Comparison of ENCODE assay signal across 29 cellular contexts in the genomic region with DNA sequence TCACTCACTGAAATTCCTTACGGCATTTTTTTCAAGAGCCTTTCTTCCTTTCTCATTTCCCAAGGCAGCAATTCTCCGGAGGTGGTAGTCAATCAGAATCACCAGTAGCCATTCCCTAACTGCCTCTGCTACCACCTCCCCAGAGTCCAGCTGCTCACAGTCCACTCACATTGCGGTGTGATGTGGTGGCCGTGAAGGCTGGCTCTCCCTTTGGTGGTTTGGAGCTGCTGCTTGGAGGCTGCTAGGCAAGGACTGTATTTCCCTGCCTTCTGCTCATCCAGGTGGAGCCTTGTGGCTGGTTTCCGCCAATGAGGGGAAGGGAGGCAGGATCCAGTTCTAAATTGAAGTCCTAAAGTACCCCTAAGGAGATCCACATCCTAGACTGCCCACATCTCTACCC.
"Had no signal": no experiment of that assay in that cellular context is flagged by ENCODE, and none has a peak within 500 bp of the region (broad histone marks: within the 10 kb centered on the region; RNA-seq: fewer than 3 reads in every experiment).

No MANE protein-coding gene starts in this region.

- H3K27ac ChIP-seq: brain microvascular endothelial cell, coronary artery, WERI-Rb-1 had no signal

- H3K4me1 Mint-ChIP-seq: activated B cell treated with CpG ODN at 0.5 μM for 24 hours; activated T-helper 17 cell treated with anti-CD3 and anti-CD28 coated beads, Interleukin-2, amount 50 U/mL, for 72 hours; central memory CD8-positive, alpha-beta T cell; T-helper 17 cell had no signal

- H3K9me3 Mint-ChIP-seq: activated B cell treated with CpG ODN at 0.5 μM for 24 hours; activated CD8-positive, alpha-beta T cell treated with anti-CD3 and anti-CD28 coated beads for 36 hours; activated T-cell treated with anti-CD3 and anti-CD28 coated beads, Interleukin-2, amount 50 U/mL, for 4 hours; activated T-helper 17 cell treated with anti-CD3 and anti-CD28 coated beads, Interleukin-2, amount 50 U/mL, for 72 hours; central memory CD8-positive, alpha-beta T cell; dendritic cell treated with granulocyte-macrophage colony-stimulating factor and Interleukin-4, amounts not matched to agents 40 ng/mL and 50 ng/mL, for 4 days; T-helper 2 cell treated with Interferon-gamma antibody and Interleukin-4, amounts not matched to agents 5 μg/mL and 100 μg/mL, for 36 hours had no signal

- H3K36me3 ChIP-seq: brain microvascular endothelial cell, WERI-Rb-1 had no signal

- H3K27me3 ChIP-seq: brain microvascular endothelial cell had no signal

- DNase-seq: activated B cell treated with CpG ODN at 0.5 μM for 24 hours; activated CD4-positive, alpha-beta T cell treated with anti-CD3 and anti-CD28 coated beads for 48 hours; activated CD4-positive, alpha-beta T cell treated with anti-CD3 and anti-CD28 coated beads, Interleukin-2, amount 50 U/mL, for 1 hour; activated CD4-positive, alpha-beta T cell treated with anti-CD3 and anti-CD28 coated beads, Interleukin-2, amount 50 U/mL, for 48 hours; activated CD8-positive, alpha-beta memory T cell treated with anti-CD3 and anti-CD28 coated beads for 24 hours; activated CD8-positive, alpha-beta T cell treated with anti-CD3 and anti-CD28 coated beads for 36 hours; activated effector memory CD4-positive, alpha-beta T cell treated with Interleukin-2 at 50 U/mL for 16 hours; activated gamma-delta T cell treated with Interleukin-2 at 50 U/mL for 16 hours; activated naive CD4-positive, alpha-beta T cell treated with anti-CD3 and anti-CD28 coated beads, Interleukin-2, amount 50 U/mL, for 16 hours; activated naive CD4-positive, alpha-beta T cell treated with Interleukin-2 at 50 U/mL for 16 hours; activated T-cell treated with anti-CD3 and anti-CD28 coated beads, Interleukin-2, amount 50 U/mL, for 4 hours; amniotic stem cell; anterior cingulate cortex; brain microvascular endothelial cell; effector CD8-positive, alpha-beta T cell; foreskin fibroblast; SW 1271; T-helper 1 cell; T-helper 17 cell; T1000; WERI-Rb-1 had no signal

- H3K4me3 ChIP-seq: coronary artery had no signal

- H3K36me3 Mint-ChIP-seq: activated naive CD8-positive, alpha-beta T cell had no signal

- H3K27ac Mint-ChIP-seq: activated B cell treated with CpG ODN at 0.5 μM for 24 hours; activated CD8-positive, alpha-beta T cell treated with anti-CD3 and anti-CD28 coated beads for 36 hours; activated naive CD8-positive, alpha-beta T cell; activated T-helper 17 cell treated with anti-CD3 and anti-CD28 coated beads, Interleukin-2, amount 50 U/mL, for 72 hours; dendritic cell treated with granulocyte-macrophage colony-stimulating factor and Interleukin-4, amounts not matched to agents 40 ng/mL and 50 ng/mL, for 4 days; T-helper 17 cell; T-helper 2 cell treated with Interferon-gamma antibody and Interleukin-4, amounts not matched to agents 5 μg/mL and 100 μg/mL, for 36 hours had no signal

- H3K4me3 Mint-ChIP-seq: activated B cell treated with CpG ODN at 0.5 μM for 24 hours; activated CD8-positive, alpha-beta T cell treated with anti-CD3 and anti-CD28 coated beads for 36 hours; activated naive CD8-positive, alpha-beta T cell; activated T-cell treated with anti-CD3 and anti-CD28 coated beads, Interleukin-2, amount 50 U/mL, for 4 hours; activated T-helper 17 cell treated with anti-CD3 and anti-CD28 coated beads, Interleukin-2, amount 50 U/mL, for 72 hours; central memory CD8-positive, alpha-beta T cell; dendritic cell treated with granulocyte-macrophage colony-stimulating factor and Interleukin-4, amounts not matched to agents 40 ng/mL and 50 ng/mL, for 4 days; T-helper 17 cell; T-helper 2 cell treated with Interferon-gamma antibody and Interleukin-4, amounts not matched to agents 5 μg/mL and 100 μg/mL, for 36 hours had no signal

- ATAC-seq: activated CD4-positive, CD25-positive, alpha-beta regulatory T cell treated with anti-CD3 and anti-CD28 coated beads, Interleukin-2, amount 50 U/mL, for 24 hours; activated CD8-positive, alpha-beta T cell treated with anti-CD3 and anti-CD28 coated beads for 36 hours; activated T-cell treated with anti-CD3 and anti-CD28 coated beads, Interleukin-2, amount 50 U/mL, for 4 hours; activated T-helper 17 cell treated with anti-CD3 and anti-CD28 coated beads, Interleukin-2, amount 50 U/mL, for 72 hours; esophagus mucosa; T-helper 17 cell had no signal
